ENCODE assay signal across 1 cellular context in genomic region chr3:167743799-167744198, GRCh38.
TF ChIP-seq lines count a peak whose summit lies in the region.

No MANE protein-coding gene starts in this region.

TF ChIP-seq in HepG2, 621 proteins besides CTCF, POLR2A, EP300 and RAD21:
- TF ChIP-seq ZBTB40 (IDR thresholded peaks at IDR 0.05), result peak; percentile 52; the same call in 1 of the 2 replicates
- peak; percentile 87; the same call in 1 of the 2 replicates for TF ChIP-seq ZBTB40 (CRISPR knock-in tag; IDR thresholded peaks at IDR 0.05)
- no peak for TF ChIP-seq SCMH1 (CRISPR knock-in tag; IDR thresholded peaks at IDR 0.05; ENCODE audit: borderline replicate concordance)
